ENCODE assay signal across 8 cellular contexts in the genomic region with DNA sequence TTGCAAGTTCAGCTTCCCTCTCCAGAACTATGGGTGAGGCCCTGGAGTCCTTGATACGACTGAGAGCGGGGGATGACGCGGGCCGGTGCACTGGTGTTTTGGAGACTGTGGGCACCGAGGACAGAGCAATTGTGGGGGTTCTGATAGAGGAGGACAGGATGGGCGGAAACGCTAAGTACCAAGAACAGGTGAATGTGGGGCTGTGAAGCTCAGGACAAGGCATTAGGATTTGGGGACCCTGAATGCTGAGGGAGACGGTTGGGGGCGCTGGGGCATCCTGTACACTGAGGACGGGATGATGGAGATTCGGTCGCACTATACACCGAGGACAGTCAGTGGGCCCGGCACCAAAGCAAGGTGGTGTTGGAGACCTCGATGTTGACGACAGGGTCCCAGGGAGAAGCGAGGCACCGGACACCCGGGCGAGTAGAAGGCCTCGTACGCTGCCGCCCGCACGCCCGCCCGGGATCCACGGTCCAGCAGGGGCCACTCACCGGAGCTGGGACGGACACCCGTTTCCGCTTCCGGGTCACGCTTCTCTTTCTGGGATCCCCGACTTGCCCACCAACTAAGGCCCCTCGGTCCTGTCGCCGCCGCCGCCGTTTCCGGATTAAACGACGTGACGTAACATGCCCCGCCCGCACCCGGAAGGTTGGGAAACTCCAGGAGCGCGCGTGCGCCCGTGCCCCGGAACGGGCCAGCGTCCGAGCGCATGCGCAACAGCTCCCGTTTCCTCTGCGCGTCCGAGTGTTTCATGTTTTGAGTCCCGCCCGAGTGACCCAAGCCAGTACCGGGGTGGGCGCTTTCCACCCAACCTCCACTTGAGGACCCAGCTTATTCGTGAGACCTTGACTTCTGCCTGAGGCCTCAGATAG. TPM values are rescaled to one million over a fixed set of nuclear protein-coding genes. Genes with fewer than 3 reads are reported as not detected.
DNase-seq lines count a peak whose midpoint lies in the region; FAIRE-seq and TF ChIP-seq lines count a peak whose summit lies in the region.

A gene (minus strand): TSS at position 612 of the 875 bp plus-strand sequence. CDS start 893 bp downstream, outside the sequence.

- H3K36me3 Mint-ChIP-seq in astrocyte (ENCODE audit: low read depth, unreplicated experiment), result peaks cover 24% of the 10 kb centered on the region

- no peaks in the 10 kb centered on the region for H3K27me3 ChIP-seq in SJCRH30
- no peaks in the 10 kb centered on the region for H3K27me3 ChIP-seq in astrocyte (ENCODE audit: insufficient read depth, low read length)
- no peaks in the 10 kb centered on the region for H3K27me3 ChIP-seq in hepatocyte
- H3K27me3 ChIP-seq in sigmoid colon, result no peaks in the 10 kb centered on the region

- H3K27ac Mint-ChIP-seq in astrocyte (ENCODE audit: unreplicated experiment), result peak within 1 kb of the TSS; percentile 98

- CTCF ChIA-PET in HEK293T (lab: Yijun Ruan, JAX), result interaction anchor here (0.7 to 1.2 kb wide), 3 partner anchors 25 to 35 kb away, joined by 3 to 4 read pairs (median 4); a partner anchor contains a TSS

- peak in 1 of 4 donors; percentile 52 for TF ChIP-seq EP300 in sigmoid colon (IDR thresholded peaks at IDR 0.05)

- peak within 1 kb of the TSS; percentile 97 for H3K4me3 Mint-ChIP-seq in astrocyte (ENCODE audit: unreplicated experiment)

- peak within 1 kb of the TSS; percentile 89 for H3K9ac ChIP-seq in astrocyte (ENCODE audit: low read length)

- no peak for TF ChIP-seq CTCF in D721Med (IDR thresholded peaks at IDR 0.05; ENCODE audit: insufficient read depth, missing control alignments)
- no peak for TF ChIP-seq CTCF in astrocyte (IDR thresholded peaks at IDR 0.05; ENCODE audit: insufficient read depth, low read depth, low read length)
- no peak for TF ChIP-seq CTCF in hepatocyte (IDR thresholded peaks at IDR 0.05; ENCODE audit: poor library complexity)
- no peak for TF ChIP-seq CTCF in sigmoid colon (IDR thresholded peaks at IDR 0.05)

- intact Hi-C loops in sigmoid colon (cut with DNase I), result loop anchor here (1.0 to 2.0 kb wide), 2 partner anchors 10 to 36 kb away; a partner anchor contains a TSS

- peaks cover 62% of the 10 kb centered on the region for H3K79me2 ChIP-seq in astrocyte (ENCODE audit: insufficient read depth, low read length)
- H3K79me2 ChIP-seq in hepatocyte, result peaks cover 48% of the 10 kb centered on the region

- H3K4me1 Mint-ChIP-seq in astrocyte (ENCODE audit: low read depth, unreplicated experiment), result peaks cover 27% of the 10 kb centered on the region

- FAIRE-seq in D721Med (lab: Jason Lieb, UNC) (no peak), astrocyte (lab: Jason Lieb, UNC) (peak; percentile 32)

- peak within 1 kb of the TSS; percentile 62 for H2AFZ ChIP-seq in astrocyte (ENCODE audit: low read depth, low read length)
- H2AFZ ChIP-seq in hepatocyte, result peak within 1 kb of the TSS; percentile 23

- peaks cover 42% of the 10 kb centered on the region for H4K20me1 ChIP-seq in astrocyte (ENCODE audit: insufficient read depth, low read length)
- peaks cover 3% of the 10 kb centered on the region for H4K20me1 ChIP-seq in hepatocyte (ENCODE audit: insufficient read depth, poor library complexity, severe bottlenecking)

- H3K36me3 ChIP-seq in SJCRH30 (peaks cover 40% of the 10 kb centered on the region), astrocyte (ENCODE audit: insufficient read depth, low read length) (peaks cover 32% of the 10 kb centered on the region), hepatocyte (replicated peaks; ENCODE audit: insufficient read depth, low read depth) (no peaks in the 10 kb centered on the region), sigmoid colon (peaks cover 37 to 52% (median 41%) of the 10 kb centered on the region in 4 donors)

- POLR2A ChIA-PET in HEK293T (lab: Yijun Ruan, JAX), result interaction anchor here (1.2 to 3.8 kb wide), 9 partner anchors 10 to 192 kb away, joined by 3 to 66 read pairs (median 8); a partner anchor contains a TSS

- peak; percentile 67 to 81 for TF ChIP-seq POLR2A in sigmoid colon (IDR thresholded peaks at IDR 0.05)

- H3K9me3 Mint-ChIP-seq in astrocyte (ENCODE audit: unreplicated experiment), result no peaks in the 10 kb centered on the region

- WGBS in hepatocyte (ENCODE audit: low lambda C conversion rate, missing lambda C conversion rate), result 2% methylated on average over 68 of the region's 69 CpGs
- WGBS in sigmoid colon, 2 donors, result 0 to 1% methylated on average over 69 of the region's 69 CpGs

- peaks cover under 1% of the 10 kb centered on the region; the same call in 1 of the 2 replicates for H3K4me1 ChIP-seq in SJCRH30
- peaks cover 28% of the 10 kb centered on the region for H3K4me1 ChIP-seq in astrocyte (ENCODE audit: insufficient read depth, low read length)
- peaks cover 20% of the 10 kb centered on the region for H3K4me1 ChIP-seq in hepatocyte (ENCODE audit: insufficient read depth)
- peaks cover 0 to 54% (median 40%) of the 10 kb centered on the region in 4 donors for H3K4me1 ChIP-seq in sigmoid colon

- H3K27ac ChIP-seq in SJCRH30 (peak within 1 kb of the TSS; percentile 32; the same call in 1 of the 2 replicates), astrocyte (ENCODE audit: low read depth, low read length) (peak within 1 kb of the TSS; percentile 78), hepatocyte (peak within 1 kb of the TSS; percentile 95), sigmoid colon (peak within 1 kb of the TSS; percentile 99 to 100 (median 100))

- H3K9me2 ChIP-seq in hepatocyte (replicated peaks; ENCODE audit: insufficient read depth), result no peaks in the 10 kb centered on the region

- H3K27me3 Mint-ChIP-seq in astrocyte (ENCODE audit: low read depth, unreplicated experiment), result no peaks in the 10 kb centered on the region

- DNase-seq in D721Med (ENCODE audit: insufficient read length, low spot score) (peak; percentile 84), HEK293T (ENCODE audit: extremely low spot score) (peak; percentile 89), SJCRH30 (peak; percentile 95 to 97), astrocyte (ENCODE audit: low read depth) (peak; percentile 90), hepatocyte (ENCODE audit: low spot score) (peak; percentile 99), sigmoid colon (peak; percentile 100), NCI-H2107 treated with DMSO at 0.1 percent for 48 hours (lab: John Stamatoyannopoulos, UW; ENCODE audit: unreplicated experiment) (no peak), NCI-H146 (lab: John Stamatoyannopoulos, UW) (no peak)

- peak within 1 kb of the TSS; percentile 60 for H3K4me3 ChIP-seq in SJCRH30
- H3K4me3 ChIP-seq in astrocyte (ENCODE audit: insufficient read depth, low read depth, low read length), result peak within 1 kb of the TSS; percentile 66
- peak within 1 kb of the TSS; percentile 50 for H3K4me3 ChIP-seq in hepatocyte
- peak within 1 kb of the TSS; percentile 44 to 86 (median 77) for H3K4me3 ChIP-seq in sigmoid colon

- peak within 1 kb of the TSS; percentile 92 for H3K4me2 ChIP-seq in astrocyte (ENCODE audit: low read length)
- H3K4me2 ChIP-seq in hepatocyte, result peak within 1 kb of the TSS; percentile 94

- H3K9me3 ChIP-seq in SJCRH30 (replicated peaks) (no peaks in the 10 kb centered on the region), astrocyte (ENCODE audit: insufficient read depth, low read depth, low read length) (no peaks in the 10 kb centered on the region), hepatocyte (ENCODE audit: low read depth) (no peaks in the 10 kb centered on the region), sigmoid colon (no peaks in the 10 kb centered on the region)

TF ChIP-seq in HEK293T, 16 proteins besides CTCF, POLR2A, EP300 and RAD21:
- TF ChIP-seq FOXM1 (IDR thresholded peaks at IDR 0.05; ENCODE audit: borderline replicate concordance) (no peak), BHLHE40 (IDR thresholded peaks at IDR 0.05; ENCODE audit: borderline replicate concordance) (no peak), NFRKB (IDR thresholded peaks at IDR 0.05) (no peak), HDGF (IDR thresholded peaks at IDR 0.05; ENCODE audit: borderline replicate concordance) (no peak), FOXA1 (IDR thresholded peaks at IDR 0.05) (no peak), SUZ12 (IDR thresholded peaks at IDR 0.05) (no peak), SP1 (IDR thresholded peaks at IDR 0.05) (no peak), ZNF384 (IDR thresholded peaks at IDR 0.05) (no peak), L3MBTL2 (conservative IDR thresholded peaks at IDR 0.05) (peak; percentile 65), FOXK2 (IDR thresholded peaks at IDR 0.05) (no peak), TARDBP (IDR thresholded peaks at IDR 0.05) (no peak), ARNT (IDR thresholded peaks at IDR 0.05) (no peak), CTBP1 (IDR thresholded peaks at IDR 0.05; ENCODE audit: borderline replicate concordance) (no peak), ELF4 (IDR thresholded peaks at IDR 0.05) (peak; percentile 82), LEF1 (IDR thresholded peaks at IDR 0.05; ENCODE audit: borderline replicate concordance) (no peak)
- TF ChIP-seq, protein P1, sequence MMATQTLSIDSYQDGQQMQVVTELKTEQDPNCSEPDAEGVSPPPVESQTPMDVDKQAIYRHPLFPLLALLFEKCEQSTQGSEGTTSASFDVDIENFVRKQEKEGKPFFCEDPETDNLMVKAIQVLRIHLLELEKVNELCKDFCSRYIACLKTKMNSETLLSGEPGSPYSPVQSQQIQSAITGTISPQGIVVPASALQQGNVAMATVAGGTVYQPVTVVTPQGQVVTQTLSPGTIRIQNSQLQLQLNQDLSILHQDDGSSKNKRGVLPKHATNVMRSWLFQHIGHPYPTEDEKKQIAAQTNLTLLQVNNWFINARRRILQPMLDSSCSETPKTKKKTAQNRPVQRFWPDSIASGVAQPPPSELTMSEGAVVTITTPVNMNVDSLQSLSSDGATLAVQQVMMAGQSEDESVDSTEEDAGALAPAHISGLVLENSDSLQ (IDR thresholded peaks at IDR 0.05), result peak; percentile 47
TF ChIP-seq in HEK293T: peak in this region for 3.

RNA-seq across cellular contexts. Expression of the gene that starts here (rescaled TPM):
- total RNA-seq in SJCRH30 (2014; rRNA removed; shearing (Covaris generic)), result 40.1 and 44.9 TPM in 2 replicates
- total RNA-seq in astrocyte (71.3 and 80.0 TPM in 2 replicates), hepatocyte (88.4 and 122 TPM in 2 replicates), sigmoid colon (100 to 1,000 TPM; 101 to 144 (median 136) TPM)
- polyA plus RNA-seq in hepatocyte (188 and 196 TPM in 2 replicates), sigmoid colon (100 to 1,000 TPM; 196 to 372 (median 300) TPM)

Comparison
In these comparisons a context has a peak if more than half of its experiments do, and no peak if none do; other contexts are left out.
1. DNase-seq: peak in D721Med (single experiment), HEK293T (single experiment), SJCRH30 (2 of 2), astrocyte (single experiment), hepatocyte (single experiment) and sigmoid colon (single experiment); none in NCI-H2107 treated with DMSO at 0.1 percent for 48 hours (single experiment) and NCI-H146 (single experiment).
2. H3K27ac ChIP-seq: peak in every context shown above with its lines; median percentile 100 in sigmoid colon; 95 in hepatocyte; 78 in astrocyte; 32 in SJCRH30.
3. Peak in every context shown above with its lines, with median percentiles within 50 percentile points of each other: H3K4me3 ChIP-seq.